19 cellular contexts compared by ENCODE assay signal in genomic region chr2:102028470-102028869, GRCh38. TPM values are rescaled to one million over a fixed set of nuclear protein-coding genes. Genes with fewer than 3 reads are reported as not detected.
DNase-seq lines count a peak whose midpoint lies in the region; ATAC-seq and TF ChIP-seq lines count a peak whose summit lies in the region.
"Had no signal": no experiment of that assay in that cellular context is flagged by ENCODE, and none has a peak within 500 bp of the region (broad histone marks: within the 10 kb centered on the region; RNA-seq: fewer than 3 reads in every experiment).

No MANE protein-coding gene starts in this region.

- in situ Hi-C loops in GM13977 (cut with MboI; ENCODE audit: low pct_unique_long_range_greater_than_20kb, low sequenced_read_pairs, unreplicated experiment): loop anchor here (10.0 kb wide), 2 partner anchors 216 to 416 kb away; no protein-coding TSS in a partner anchor

- H3K4me3 ChIP-seq in adrenal gland (no peak overlapping the region), lower lobe of right lung (no peak overlapping the region), stomach (no peak overlapping the region), thyroid gland (replicated peaks in 1 of 3) (no peak overlapping the region)

- no peak for DNase-seq in activated CD4-positive, CD25-positive, alpha-beta regulatory T cell (lab: John Stamatoyannopoulos, UW)
- no peak for DNase-seq in adrenal gland
- no peak for DNase-seq in lower lobe of right lung
- no peak for DNase-seq in stomach
- no peak for DNase-seq in GM13977 (ENCODE audit: low spot score)
- no peak for DNase-seq in thyroid gland
- DNase-seq in GF-D8 (lab: John Stamatoyannopoulos, UW): no peak
- DNase-seq: activated T-cell treated with anti-CD3 and anti-CD28 coated beads, Interleukin-2, amount 50 U/mL, for 4 hours; effector CD8-positive, alpha-beta T cell; hippocampal formation; NCI-H187 treated with DMSO at 0.1 percent for 48 hours; NCI-H446 had no signal

- TF ChIP-seq POLR2A in adrenal gland (IDR thresholded peaks at IDR 0.05) (no peak), stomach (IDR thresholded peaks at IDR 0.05) (no peak), thyroid gland (IDR thresholded peaks at IDR 0.05) (no peak)

- peak; percentile 36 to 61 for ATAC-seq in activated CD4-positive, CD25-positive, alpha-beta regulatory T cell treated with anti-CD3 and anti-CD28 coated beads, Interleukin-2, amount 50 U/mL, for 24 hours
- no peak for ATAC-seq in lower lobe of right lung
- ATAC-seq: HCT116 had no signal

- H3K27ac ChIP-seq in adrenal gland: peak overlapping the region in 3 of 5 donors; percentile 53 to 94 (median 85)
- H3K27ac ChIP-seq in lower lobe of right lung: peak overlapping the region; percentile 25
- H3K27ac ChIP-seq in stomach: peak overlapping the region in 4 of 5 donors; percentile 58 to 78 (median 66)
- peak overlapping the region in 1 of 3 donors; percentile 72 for H3K27ac ChIP-seq in thyroid gland
- H3K27ac ChIP-seq: 22Rv1, RWPE1 had no signal

- TF ChIP-seq CTCF in adrenal gland (IDR thresholded peaks at IDR 0.05) (no peak), lower lobe of right lung (IDR thresholded peaks at IDR 0.05) (no peak), stomach (IDR thresholded peaks at IDR 0.05) (no peak), GM13977 (IDR thresholded peaks at IDR 0.05; ENCODE audit: extremely low read depth, insufficient read depth, missing control alignments) (no peak), thyroid gland (IDR thresholded peaks at IDR 0.05) (no peak)

- H3K9me3 ChIP-seq in adrenal gland (replicated peaks in 1 of 3) (no peaks in the 10 kb centered on the region), lower lobe of right lung (no peaks in the 10 kb centered on the region), stomach (no peaks in the 10 kb centered on the region), thyroid gland (no peaks in the 10 kb centered on the region)

- H3K36me3 ChIP-seq in adrenal gland (replicated peaks in 1 of 2) (no peaks in the 10 kb centered on the region), lower lobe of right lung (no peaks in the 10 kb centered on the region), stomach (no peaks in the 10 kb centered on the region), thyroid gland (no peaks in the 10 kb centered on the region)

- H3K4me1 ChIP-seq in adrenal gland (replicated peaks in 1 of 2) (peaks cover 15 to 45% of the 10 kb centered on the region in 2 donors), lower lobe of right lung (peaks cover 66% of the 10 kb centered on the region), stomach (peaks cover 11 to 44% (median 16%) of the 10 kb centered on the region in 4 donors), thyroid gland (peaks cover 10 to 59% of the 10 kb centered on the region in 2 donors)

- no peak for TF ChIP-seq EP300 in stomach (IDR thresholded peaks at IDR 0.05)

- intact Hi-C loops in adrenal gland (cut with DNase I) (loop anchor here (10.0 kb wide), 3 partner anchors 116 to 326 kb away; partner anchors contain the start of genes IL1R1 (in 2 of the 2) and IL18R1 (in 1 of the 2)), lower lobe of right lung (cut with DNase I) (loop anchor here (10.0 kb wide), 2 partner anchors 136 to 216 kb away; no protein-coding TSS in a partner anchor), stomach (cut with DNase I; ENCODE audit: low total_unique reads) (loop anchor here (10.0 kb wide), 1 partner anchor 136 kb away; no protein-coding TSS in a partner anchor), thyroid gland (cut with DNase I) (loop anchor here (10.0 kb wide), 1 partner anchor 416 kb away; no protein-coding TSS in a partner anchor)

- H3K27me3 ChIP-seq in adrenal gland (no peaks in the 10 kb centered on the region), lower lobe of right lung (ENCODE audit: low read depth) (no peaks in the 10 kb centered on the region), stomach (no peaks in the 10 kb centered on the region), thyroid gland (no peaks in the 10 kb centered on the region)

RNA-seq across cellular contexts. Expression of gene IL1R2, which starts 36.7 kb away (rescaled TPM):
- total RNA-seq in adrenal gland (10 to 100 TPM in 7 of 8 donors, 1 to 10 TPM in 1; 4.5 to 26.0 (median 13.8) TPM), lower lobe of right lung (23.3 TPM), stomach (10 to 100 TPM in 4 of 5 donors, 1 to 10 TPM in 1; 2.3 to 99.6 (median 30.7) TPM), thyroid gland (1 to 10 TPM; 2.7 to 6.1 (median 3.6) TPM)
- polyA plus RNA-seq in adrenal gland (10 to 100 TPM in 2 of 3 donors, 1 to 10 TPM in 1; 6.7 to 17.9 (median 10.8) TPM), stomach (100 to 1,000 TPM in 1 of 3 donors, 10 to 100 TPM in 2; 11.9 to 111 (median 18.9) TPM)
- total RNA-seq: mesothelial cell of epicardium had no signal
- polyA plus RNA-seq: BJ, neural cell had no signal

Comparison
In these comparisons a context has a peak if more than half of its experiments do, and no peak if none do; other contexts are left out.
1. ATAC-seq: peak in activated CD4-positive, CD25-positive, alpha-beta regulatory T cell treated with anti-CD3 and anti-CD28 coated beads, Interleukin-2, amount 50 U/mL, for 24 hours (2 of 2); none in lower lobe of right lung (0 of 2).